ENCODE assay signal across 1 cellular context in genomic region chr6:5003604-5004372, GRCh38.
TF ChIP-seq lines count a peak whose summit lies in the region.

Gene RPP40, minus strand, starts transcription at chr6:5004037. Its CDS starts 35 bp downstream, at chr6:5004002.

TF ChIP-seq in K562, 482 proteins besides CTCF, POLR2A, EP300 and RAD21 (continued from another document and continues in another):
- TF ChIP-seq ZNF318 (IDR thresholded peaks at IDR 0.05; ENCODE audit: borderline replicate concordance in 1 of 2, low read depth in 1 of 2) (no peak), CREM (IDR thresholded peaks at IDR 0.05; ENCODE audit: low read depth) (peak; percentile 65), FOXJ2 (tag; IDR thresholded peaks at IDR 0.05) (peak; percentile 67; the same call in 1 of the 2 replicates), RB1 (IDR thresholded peaks at IDR 0.05; ENCODE audit: low read depth) (peak; percentile 72), CHD4 (IDR thresholded peaks at IDR 0.05; ENCODE audit: insufficient read depth, insufficient replicate concordance, low read depth, low read length, poor library complexity, severe bottlenecking) (no peak), IFI16 (CRISPR knock-in tag; IDR thresholded peaks at IDR 0.05) (no peak), FOXM1 (IDR thresholded peaks at IDR 0.05; ENCODE audit: low read depth) (no peak), FOXM1 (CRISPR knock-in tag; IDR thresholded peaks at IDR 0.05; ENCODE audit: low read depth) (no peak; the same call in none of the 2 replicates), SREBF1 (IDR thresholded peaks at IDR 0.05; ENCODE audit: borderline replicate concordance, low read depth, low read length) (no peak), EP400 (IDR thresholded peaks at IDR 0.05) (peak; percentile 98), BRCA1 (IDR thresholded peaks at IDR 0.05) (no peak), BRCA1 (CRISPR knock-in tag; IDR thresholded peaks at IDR 0.05) (no peak), SMC3 (conservative IDR thresholded peaks at IDR 0.05; ENCODE audit: insufficient read depth, low read depth, low read length) (no peak), BHLHE40 (IDR thresholded peaks at IDR 0.05; ENCODE audit: low read length) (no peak), NFRKB (IDR thresholded peaks at IDR 0.05; ENCODE audit: low read depth) (peak; percentile 85), PYGO2 (tag; IDR thresholded peaks at IDR 0.05) (no peak), POLR2AphosphoS2 (IDR thresholded peaks at IDR 0.05; ENCODE audit: low read length) (no peak), COPS2 (conservative IDR thresholded peaks at IDR 0.05) (no peak), ID3 (CRISPR knock-in tag; IDR thresholded peaks at IDR 0.05) (no peak), ID3 (tag; IDR thresholded peaks at IDR 0.05) (0 out of 2 replicates have a peak, but pooled peaks have one; percentile 33), ZFP36 (IDR thresholded peaks at IDR 0.05; ENCODE audit: low read depth, low read length, partially characterized antibody) (no peak), TSC22D4 (tag; IDR thresholded peaks at IDR 0.05) (no peak), PTBP1 (IDR thresholded peaks at IDR 0.05; ENCODE audit: low read depth, low read length) (no peak), PHB2 (IDR thresholded peaks at IDR 0.05; ENCODE audit: low read depth) (no peak), ZNF146 (CRISPR knock-in tag; IDR thresholded peaks at IDR 0.05; ENCODE audit: unreplicated experiment) (no peak), ZNF212 (CRISPR knock-in tag; IDR thresholded peaks at IDR 0.05) (no peak), ZBTB8A (IDR thresholded peaks at IDR 0.05; ENCODE audit: partially characterized antibody) (no peak), ZZZ3 (IDR thresholded peaks at IDR 0.05) (no peak), KAT8 (IDR thresholded peaks at IDR 0.05; ENCODE audit: low read depth) (no peak), MTA3 (IDR thresholded peaks at IDR 0.05; ENCODE audit: borderline replicate concordance) (0 out of 2 replicates have a peak, but pooled peaks have one; percentile 59), CBX1 (IDR thresholded peaks at IDR 0.05; ENCODE audit: low read depth) (no peak), ZNF143 (CRISPR knock-in tag; IDR thresholded peaks at IDR 0.05) (peak; percentile 98), CBX3 (IDR thresholded peaks at IDR 0.05; ENCODE audit: borderline replicate concordance in 1 of 2, low read length in 2 of 2) (peak in 1 of 2 experiments; percentile 74; a peak in 1 of 3 replicates), ZNF644 (tag; IDR thresholded peaks at IDR 0.05; ENCODE audit: low read depth) (peak; percentile 71; the same call in 1 of the 2 replicates)
- TF ChIP-seq, protein P1, sequence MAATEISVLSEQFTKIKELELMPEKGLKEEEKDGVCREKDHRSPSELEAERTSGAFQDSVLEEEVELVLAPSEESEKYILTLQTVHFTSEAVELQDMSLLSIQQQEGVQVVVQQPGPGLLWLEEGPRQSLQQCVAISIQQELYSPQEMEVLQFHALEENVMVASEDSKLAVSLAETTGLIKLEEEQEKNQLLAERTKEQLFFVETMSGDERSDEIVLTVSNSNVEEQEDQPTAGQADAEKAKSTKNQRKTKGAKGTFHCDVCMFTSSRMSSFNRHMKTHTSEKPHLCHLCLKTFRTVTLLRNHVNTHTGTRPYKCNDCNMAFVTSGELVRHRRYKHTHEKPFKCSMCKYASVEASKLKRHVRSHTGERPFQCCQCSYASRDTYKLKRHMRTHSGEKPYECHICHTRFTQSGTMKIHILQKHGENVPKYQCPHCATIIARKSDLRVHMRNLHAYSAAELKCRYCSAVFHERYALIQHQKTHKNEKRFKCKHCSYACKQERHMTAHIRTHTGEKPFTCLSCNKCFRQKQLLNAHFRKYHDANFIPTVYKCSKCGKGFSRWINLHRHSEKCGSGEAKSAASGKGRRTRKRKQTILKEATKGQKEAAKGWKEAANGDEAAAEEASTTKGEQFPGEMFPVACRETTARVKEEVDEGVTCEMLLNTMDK (IDR thresholded peaks at IDR 0.05; ENCODE audit: borderline replicate concordance, insufficient read depth, low read depth, low read length, poor library complexity, severe bottlenecking): peak; percentile 96
- TF ChIP-seq, protein P2, sequence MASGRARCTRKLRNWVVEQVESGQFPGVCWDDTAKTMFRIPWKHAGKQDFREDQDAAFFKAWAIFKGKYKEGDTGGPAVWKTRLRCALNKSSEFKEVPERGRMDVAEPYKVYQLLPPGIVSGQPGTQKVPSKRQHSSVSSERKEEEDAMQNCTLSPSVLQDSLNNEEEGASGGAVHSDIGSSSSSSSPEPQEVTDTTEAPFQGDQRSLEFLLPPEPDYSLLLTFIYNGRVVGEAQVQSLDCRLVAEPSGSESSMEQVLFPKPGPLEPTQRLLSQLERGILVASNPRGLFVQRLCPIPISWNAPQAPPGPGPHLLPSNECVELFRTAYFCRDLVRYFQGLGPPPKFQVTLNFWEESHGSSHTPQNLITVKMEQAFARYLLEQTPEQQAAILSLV (tag; IDR thresholded peaks at IDR 0.05): no peak
- TF ChIP-seq, protein P3, sequence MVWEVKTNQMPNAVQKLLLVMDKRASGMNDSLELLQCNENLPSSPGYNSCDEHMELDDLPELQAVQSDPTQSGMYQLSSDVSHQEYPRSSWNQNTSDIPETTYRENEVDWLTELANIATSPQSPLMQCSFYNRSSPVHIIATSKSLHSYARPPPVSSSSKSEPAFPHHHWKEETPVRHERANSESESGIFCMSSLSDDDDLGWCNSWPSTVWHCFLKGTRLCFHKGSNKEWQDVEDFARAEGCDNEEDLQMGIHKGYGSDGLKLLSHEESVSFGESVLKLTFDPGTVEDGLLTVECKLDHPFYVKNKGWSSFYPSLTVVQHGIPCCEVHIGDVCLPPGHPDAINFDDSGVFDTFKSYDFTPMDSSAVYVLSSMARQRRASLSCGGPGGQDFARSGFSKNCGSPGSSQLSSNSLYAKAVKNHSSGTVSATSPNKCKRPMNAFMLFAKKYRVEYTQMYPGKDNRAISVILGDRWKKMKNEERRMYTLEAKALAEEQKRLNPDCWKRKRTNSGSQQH (CRISPR knock-in tag; IDR thresholded peaks at IDR 0.05): peak; percentile 54; the same call in 1 of the 2 replicates
- TF ChIP-seq, protein P4, sequence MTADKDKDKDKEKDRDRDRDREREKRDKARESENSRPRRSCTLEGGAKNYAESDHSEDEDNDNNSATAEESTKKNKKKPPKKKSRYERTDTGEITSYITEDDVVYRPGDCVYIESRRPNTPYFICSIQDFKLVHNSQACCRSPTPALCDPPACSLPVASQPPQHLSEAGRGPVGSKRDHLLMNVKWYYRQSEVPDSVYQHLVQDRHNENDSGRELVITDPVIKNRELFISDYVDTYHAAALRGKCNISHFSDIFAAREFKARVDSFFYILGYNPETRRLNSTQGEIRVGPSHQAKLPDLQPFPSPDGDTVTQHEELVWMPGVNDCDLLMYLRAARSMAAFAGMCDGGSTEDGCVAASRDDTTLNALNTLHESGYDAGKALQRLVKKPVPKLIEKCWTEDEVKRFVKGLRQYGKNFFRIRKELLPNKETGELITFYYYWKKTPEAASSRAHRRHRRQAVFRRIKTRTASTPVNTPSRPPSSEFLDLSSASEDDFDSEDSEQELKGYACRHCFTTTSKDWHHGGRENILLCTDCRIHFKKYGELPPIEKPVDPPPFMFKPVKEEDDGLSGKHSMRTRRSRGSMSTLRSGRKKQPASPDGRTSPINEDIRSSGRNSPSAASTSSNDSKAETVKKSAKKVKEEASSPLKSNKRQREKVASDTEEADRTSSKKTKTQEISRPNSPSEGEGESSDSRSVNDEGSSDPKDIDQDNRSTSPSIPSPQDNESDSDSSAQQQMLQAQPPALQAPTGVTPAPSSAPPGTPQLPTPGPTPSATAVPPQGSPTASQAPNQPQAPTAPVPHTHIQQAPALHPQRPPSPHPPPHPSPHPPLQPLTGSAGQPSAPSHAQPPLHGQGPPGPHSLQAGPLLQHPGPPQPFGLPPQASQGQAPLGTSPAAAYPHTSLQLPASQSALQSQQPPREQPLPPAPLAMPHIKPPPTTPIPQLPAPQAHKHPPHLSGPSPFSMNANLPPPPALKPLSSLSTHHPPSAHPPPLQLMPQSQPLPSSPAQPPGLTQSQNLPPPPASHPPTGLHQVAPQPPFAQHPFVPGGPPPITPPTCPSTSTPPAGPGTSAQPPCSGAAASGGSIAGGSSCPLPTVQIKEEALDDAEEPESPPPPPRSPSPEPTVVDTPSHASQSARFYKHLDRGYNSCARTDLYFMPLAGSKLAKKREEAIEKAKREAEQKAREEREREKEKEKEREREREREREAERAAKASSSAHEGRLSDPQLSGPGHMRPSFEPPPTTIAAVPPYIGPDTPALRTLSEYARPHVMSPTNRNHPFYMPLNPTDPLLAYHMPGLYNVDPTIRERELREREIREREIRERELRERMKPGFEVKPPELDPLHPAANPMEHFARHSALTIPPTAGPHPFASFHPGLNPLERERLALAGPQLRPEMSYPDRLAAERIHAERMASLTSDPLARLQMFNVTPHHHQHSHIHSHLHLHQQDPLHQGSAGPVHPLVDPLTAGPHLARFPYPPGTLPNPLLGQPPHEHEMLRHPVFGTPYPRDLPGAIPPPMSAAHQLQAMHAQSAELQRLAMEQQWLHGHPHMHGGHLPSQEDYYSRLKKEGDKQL (CRISPR knock-in tag; IDR thresholded peaks at IDR 0.05; ENCODE audit: borderline replicate concordance): no peak
- TF ChIP-seq, protein P5, sequence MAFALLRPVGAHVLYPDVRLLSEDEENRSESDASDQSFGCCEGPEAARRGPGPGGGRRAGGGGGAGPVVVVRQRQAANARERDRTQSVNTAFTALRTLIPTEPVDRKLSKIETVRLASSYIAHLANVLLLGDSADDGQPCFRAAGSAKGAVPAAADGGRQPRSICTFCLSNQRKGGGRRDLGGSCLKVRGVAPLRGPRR (CRISPR knock-in tag; IDR thresholded peaks at IDR 0.05): no peak
- TF ChIP-seq, protein P6, sequence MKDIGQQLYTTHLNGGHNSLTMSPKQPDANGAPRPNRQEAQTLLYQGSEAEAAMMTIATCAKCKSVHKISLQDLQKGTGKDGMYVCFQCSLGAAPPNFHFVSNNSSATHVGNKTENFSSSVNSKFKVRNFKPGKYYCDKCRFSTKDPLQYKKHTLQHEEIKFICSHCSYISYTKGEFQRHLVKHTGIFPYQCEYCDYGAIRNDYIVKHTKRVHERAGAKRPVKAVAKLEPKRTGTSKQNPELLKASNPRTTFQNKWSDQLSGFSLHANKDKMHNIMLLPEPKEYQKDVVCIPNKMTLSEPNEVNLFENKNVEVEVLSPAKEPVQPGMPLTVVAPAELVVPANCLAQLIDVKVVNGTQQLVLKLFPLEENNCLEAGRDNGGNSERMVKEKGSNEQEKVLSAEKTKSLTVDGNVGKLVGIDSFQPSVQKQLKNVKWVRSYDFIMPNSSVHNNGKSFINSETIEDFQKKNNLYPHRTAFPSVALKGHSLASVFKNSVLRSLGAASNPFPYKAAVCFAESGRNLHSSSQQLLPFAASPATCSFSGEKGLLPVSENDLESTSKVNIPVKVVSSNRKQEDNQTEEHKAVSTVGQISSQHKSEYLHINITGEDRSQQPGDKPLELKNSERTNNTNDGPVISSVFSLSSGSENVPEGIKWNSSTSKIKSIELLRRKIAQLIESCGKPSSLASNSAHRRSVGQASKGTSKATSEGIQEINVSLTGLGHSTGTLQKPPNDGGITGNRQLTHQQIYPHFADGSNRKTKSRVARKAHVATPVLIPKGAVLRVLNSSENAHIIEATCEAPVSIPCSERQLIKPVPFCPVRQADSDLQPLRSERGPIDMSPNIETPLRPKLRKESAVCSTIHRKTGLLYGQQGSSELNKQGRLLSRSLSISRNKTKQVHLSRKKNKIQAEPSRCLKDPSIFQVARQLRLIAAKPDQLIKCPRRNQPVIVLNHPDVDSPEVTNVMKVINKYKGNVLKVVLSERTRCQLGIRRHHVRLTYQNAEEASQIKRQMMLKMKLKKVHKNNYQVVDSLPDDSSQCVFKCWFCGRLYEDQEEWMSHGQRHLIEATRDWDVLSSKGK (CRISPR knock-in tag; IDR thresholded peaks at IDR 0.05): no peak
